14 cellular contexts compared by ENCODE assay signal in the genomic region with DNA sequence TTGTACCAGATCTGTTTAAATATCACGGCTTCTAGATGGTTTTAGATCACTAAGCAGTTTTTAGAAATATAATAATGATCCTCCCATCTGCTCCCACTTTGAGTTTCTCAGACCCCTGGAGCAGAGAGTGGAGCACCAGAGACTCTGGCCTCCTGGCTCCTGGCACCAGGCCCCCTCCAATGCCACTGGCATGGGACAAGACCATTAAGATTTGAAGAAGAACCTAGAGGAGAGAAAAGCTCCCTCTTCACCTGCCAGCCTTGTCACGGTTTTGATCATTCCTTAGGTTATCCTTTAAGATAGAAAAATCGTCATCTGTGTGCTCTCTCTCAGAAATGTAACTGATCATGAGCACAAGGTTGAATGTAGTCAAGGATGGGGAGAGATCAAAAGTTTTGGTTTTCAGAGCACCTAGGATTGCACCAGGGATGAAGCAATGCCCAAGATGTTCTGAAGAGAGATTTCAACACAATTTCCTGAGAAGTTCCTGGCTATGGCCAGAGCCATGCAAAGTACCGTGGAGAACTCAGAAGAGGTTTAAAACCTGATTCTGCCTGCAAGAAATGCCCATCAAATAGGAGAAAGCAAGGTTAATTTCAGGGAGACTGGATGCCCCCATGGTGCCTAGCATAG. TPM values are rescaled to one million over a fixed set of nuclear protein-coding genes. Genes with fewer than 3 reads are reported as not detected.
DNase-seq lines count a peak whose midpoint lies in the region; ATAC-seq and FAIRE-seq lines count a peak whose summit lies in the region.
"Had no signal": no experiment of that assay in that cellular context is flagged by ENCODE, and none has a peak within 500 bp of the region (broad histone marks: within the 10 kb centered on the region; RNA-seq: fewer than 3 reads in every experiment).

No MANE protein-coding gene starts in this region.

- no peaks in the 10 kb centered on the region for H3K9me3 ChIP-seq in small intestine (ENCODE audit: control insufficient read depth, low read depth)
- H3K9me3 ChIP-seq: MG63 had no signal

- H3K4me3 Mint-ChIP-seq in activated CD4-positive, alpha-beta T cell treated with anti-CD3 and anti-CD28 coated beads, Interleukin-2, amount 10 ng/mL, durations not matched to agents 7 days and 5 days = peak overlapping the region; percentile 58
- H3K4me3 Mint-ChIP-seq in central memory CD8-positive, alpha-beta T cell = peak overlapping the region; percentile 66

- 67 to 83% (median 74%) methylated on average over 4 of the region's 4 CpGs for WGBS in small intestine, 3 donors

- CTCF ChIA-PET in activated CD4-positive, alpha-beta T cell treated with anti-CD3 and anti-CD28 coated beads, Interleukin-2, amount 10 ng/mL, durations not matched to agents 7 days and 5 days (lab: Charles Lee) = interaction anchor here (0.6 to 1.7 kb wide), 6 partner anchors 14 to 185 kb away, joined by 3 to 8 read pairs (median 4); no protein-coding TSS in a partner anchor

- peaks cover 0 to 4% of the 10 kb centered on the region in 2 donors for H3K4me1 ChIP-seq in small intestine (ENCODE audit: control insufficient read depth in 2 of 2, insufficient read depth in 1 of 2, low read depth in 1 of 2, low read length in 1 of 2)

- no peak for FAIRE-seq in small intestine (lab: Jason Lieb, UNC)

- peak overlapping the region; percentile 32 to 88 for H3K27ac ChIP-seq in small intestine (ENCODE audit: low read depth in 1 of 2, low read length in 1 of 2)

- no peaks in the 10 kb centered on the region for H3K27me3 Mint-ChIP-seq in activated CD4-positive, alpha-beta T cell treated with anti-CD3 and anti-CD28 coated beads, Interleukin-2, amount 10 ng/mL, durations not matched to agents 7 days and 5 days
- H3K27me3 Mint-ChIP-seq in central memory CD8-positive, alpha-beta T cell = no peaks in the 10 kb centered on the region

- ATAC-seq in central memory CD8-positive, alpha-beta T cell (replicated peaks; ENCODE audit: extremely low read depth, poor library complexity, severe bottlenecking) = no peak
- ATAC-seq in GM19035 (IDR thresholded peaks at IDR 0.05; ENCODE audit: unreplicated experiment) = no peak
- no peak for ATAC-seq in GM21723 (IDR thresholded peaks at IDR 0.05; ENCODE audit: unreplicated experiment)

- H3K4me3 ChIP-seq in small intestine (ENCODE audit: low read depth in 1 of 2, low read length in 2 of 2) = no peak overlapping the region
- H3K4me3 ChIP-seq: MG63 had no signal

- POLR2A ChIA-PET in activated CD4-positive, alpha-beta T cell treated with anti-CD3 and anti-CD28 coated beads, Interleukin-2, amount 10 ng/mL, durations not matched to agents 7 days and 5 days (lab: Charles Lee) = no interaction called here

- H3K27ac Mint-ChIP-seq in activated CD4-positive, alpha-beta T cell treated with anti-CD3 and anti-CD28 coated beads, Interleukin-2, amount 10 ng/mL, durations not matched to agents 7 days and 5 days = peak overlapping the region; percentile 90
- H3K27ac Mint-ChIP-seq in central memory CD8-positive, alpha-beta T cell (ENCODE audit: low read depth) = peak overlapping the region; percentile 93

- peaks cover 29% of the 10 kb centered on the region for H3K36me3 Mint-ChIP-seq in activated CD4-positive, alpha-beta T cell treated with anti-CD3 and anti-CD28 coated beads, Interleukin-2, amount 10 ng/mL, durations not matched to agents 7 days and 5 days (ENCODE audit: low read depth)
- H3K36me3 Mint-ChIP-seq in central memory CD8-positive, alpha-beta T cell (ENCODE audit: insufficient read depth) = peaks cover 15% of the 10 kb centered on the region

- no peaks in the 10 kb centered on the region for H3K27me3 ChIP-seq in small intestine (ENCODE audit: control insufficient read depth in 2 of 2, insufficient read depth in 2 of 2, low read length in 2 of 2)
- H3K27me3 ChIP-seq: MG63 had no signal

- DNase-seq in activated CD4-positive, alpha-beta T cell treated with anti-CD3 and anti-CD28 coated beads, Interleukin-2, amount 10 ng/mL, durations not matched to agents 7 days and 5 days = no peak
- DNase-seq in activated CD4-positive, alpha-beta T cell treated with anti-CD3 and anti-CD28 coated beads, Interleukin-2, amount 50 U/mL, for 48 hours = no peak
- peak; percentile 29 to 73 for DNase-seq in NOMO-1 (lab: John Stamatoyannopoulos, UW; ENCODE audit: unreplicated experiment in 2 of 2)
- DNase-seq in central memory CD8-positive, alpha-beta T cell (ENCODE audit: low spot score in 2 of 2) = no peak
- no peak for DNase-seq in small intestine
- no peak for DNase-seq in SHP77 treated with DMSO at 0.1 percent for 48 hours (lab: John Stamatoyannopoulos, UW)
- DNase-seq: ACHN; EL; MG63; NCI-H774; occipital lobe; stimulated activated CD4-positive, alpha-beta T cell treated with anti-CD3 and anti-CD28 coated beads, Interleukin-2, amount 100 ng/mL, for 48 hours had no signal

- H3K36me3 ChIP-seq in small intestine (ENCODE audit: control insufficient read depth in 2 of 2, insufficient read depth in 2 of 2, low read length in 2 of 2) = no peaks in the 10 kb centered on the region
- H3K36me3 ChIP-seq: MG63 had no signal

- peaks cover 15% of the 10 kb centered on the region for H3K9me3 Mint-ChIP-seq in activated CD4-positive, alpha-beta T cell treated with anti-CD3 and anti-CD28 coated beads, Interleukin-2, amount 10 ng/mL, durations not matched to agents 7 days and 5 days
- no peaks in the 10 kb centered on the region for H3K9me3 Mint-ChIP-seq in central memory CD8-positive, alpha-beta T cell

- peaks cover 91% of the 10 kb centered on the region for H3K4me1 Mint-ChIP-seq in activated CD4-positive, alpha-beta T cell treated with anti-CD3 and anti-CD28 coated beads, Interleukin-2, amount 10 ng/mL, durations not matched to agents 7 days and 5 days
- peaks cover 100% of the 10 kb centered on the region for H3K4me1 Mint-ChIP-seq in central memory CD8-positive, alpha-beta T cell

RNA-seq across cellular contexts. Expression of gene IL10RA, which starts 22.2 kb away (rescaled TPM):
- total RNA-seq in activated CD4-positive, alpha-beta T cell treated with anti-CD3 and anti-CD28 coated beads, Interleukin-2, amount 10 ng/mL, durations not matched to agents 7 days and 5 days = 100 to 1,000 TPM; 161 to 187 TPM
- 1 to 10 TPM; 1.1 to 9.3 (median 4.3) TPM for polyA plus RNA-seq in small intestine

Comparison
In these comparisons a context has a peak if more than half of its experiments do, and no peak if none do; other contexts are left out.
1. DNase-seq: peak in NOMO-1 (2 of 2); none in activated CD4-positive, alpha-beta T cell treated with anti-CD3 and anti-CD28 coated beads, Interleukin-2, amount 10 ng/mL, durations not matched to agents 7 days and 5 days (single experiment), activated CD4-positive, alpha-beta T cell treated with anti-CD3 and anti-CD28 coated beads, Interleukin-2, amount 50 U/mL, for 48 hours (0 of 2), central memory CD8-positive, alpha-beta T cell (0 of 2), small intestine (single experiment) and SHP77 treated with DMSO at 0.1 percent for 48 hours (single experiment).